ENCODE assay signal across 29 cellular contexts in the genomic region with DNA sequence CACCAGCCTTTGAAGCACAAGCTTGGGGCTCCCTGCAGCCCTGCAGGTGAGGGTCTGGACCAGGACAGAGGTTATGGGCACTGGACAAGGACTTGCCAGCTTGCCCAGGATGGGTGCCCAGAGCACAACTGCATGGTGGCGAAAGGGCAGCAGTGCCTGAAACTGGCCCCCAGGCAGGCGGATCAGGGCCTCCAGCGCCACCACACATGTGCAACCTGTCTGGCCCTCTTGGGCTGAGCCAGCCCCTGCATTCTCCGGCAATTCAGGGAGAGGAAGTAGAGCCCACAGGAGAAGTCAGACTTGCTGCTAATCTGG. TPM values are rescaled to one million over a fixed set of nuclear protein-coding genes. Genes with fewer than 3 reads are reported as not detected.
"Had no signal": no experiment of that assay in that cellular context is flagged by ENCODE, and none has a peak within 500 bp of the region (broad histone marks: within the 10 kb centered on the region; RNA-seq: fewer than 3 reads in every experiment).

No MANE protein-coding gene starts in this region.

- H3K27me3 ChIP-seq: brain microvascular endothelial cell, esophagus muscularis mucosa, testis, uterus had no signal

- H3K27ac ChIP-seq: brain microvascular endothelial cell, lower lobe of right lung, parathyroid adenoma, testis, uterus, VCaP had no signal

- ATAC-seq: activated CD4-positive, CD25-positive, alpha-beta regulatory T cell treated with anti-CD3 and anti-CD28 coated beads, Interleukin-2, amount 50 U/mL, for 24 hours; activated CD8-positive, alpha-beta memory T cell treated with anti-CD3 and anti-CD28 coated beads, Interleukin-2, amount 10 ng/mL, durations not matched to agents 7 days and 5 days; activated CD8-positive, alpha-beta T cell treated with anti-CD3 and anti-CD28 coated beads for 36 hours; left colon; mucosa of descending colon; sciatic nerve; stimulated activated naive B cell treated with anti-CD40 and anti-IgM and Interleukin-4, amounts not matched to agents 10 μg/mL and 1 μg/mL and 100 μg/mL, for 72 hours had no signal

- H3K4me1 Mint-ChIP-seq: activated CD4-positive, alpha-beta T cell treated with anti-CD3 and anti-CD28 coated beads, Interleukin-2, amount 10 ng/mL, durations not matched to agents 7 days and 5 days; activated CD8-positive, alpha-beta memory T cell treated with anti-CD3 and anti-CD28 coated beads, Interleukin-2, amount 10 ng/mL, durations not matched to agents 7 days and 5 days; central memory CD8-positive, alpha-beta T cell; stimulated activated naive B cell treated with anti-CD40 and anti-IgM and Interleukin-4, amounts not matched to agents 10 μg/mL and 1 μg/mL and 100 μg/mL, for 72 hours had no signal

- H3K27ac Mint-ChIP-seq: activated CD4-positive, alpha-beta T cell treated with anti-CD3 and anti-CD28 coated beads, Interleukin-2, amount 10 ng/mL, durations not matched to agents 7 days and 5 days; activated CD8-positive, alpha-beta memory T cell treated with anti-CD3 and anti-CD28 coated beads, Interleukin-2, amount 10 ng/mL, durations not matched to agents 7 days and 5 days; activated CD8-positive, alpha-beta T cell treated with anti-CD3 and anti-CD28 coated beads for 36 hours; nephron progenitor cell; stimulated activated naive B cell treated with anti-CD40 and anti-IgM and Interleukin-4, amounts not matched to agents 10 μg/mL and 1 μg/mL and 100 μg/mL, for 72 hours had no signal

- H3K36me3 Mint-ChIP-seq: activated CD8-positive, alpha-beta memory T cell treated with anti-CD3 and anti-CD28 coated beads, Interleukin-2, amount 10 ng/mL, durations not matched to agents 7 days and 5 days; stimulated activated naive B cell treated with anti-CD40 and anti-IgM and Interleukin-4, amounts not matched to agents 10 μg/mL and 1 μg/mL and 100 μg/mL, for 72 hours had no signal

- DNase-seq: activated CD4-positive, alpha-beta T cell treated with anti-CD3 and anti-CD28 coated beads, Interleukin-2, amount 10 ng/mL, durations not matched to agents 7 days and 5 days; activated CD8-positive, alpha-beta memory T cell treated with anti-CD3 and anti-CD28 coated beads, Interleukin-2, amount 10 ng/mL, durations not matched to agents 7 days and 5 days; activated CD8-positive, alpha-beta T cell treated with anti-CD3 and anti-CD28 coated beads for 36 hours; activated effector memory CD4-positive, alpha-beta T cell treated with anti-CD3 and anti-CD28 coated beads, Interleukin-2, amount 50 U/mL, for 16 hours; activated naive CD4-positive, alpha-beta T cell treated with anti-CD3 and anti-CD28 coated beads, Interleukin-2, amount 50 U/mL, for 16 hours; activated T-cell treated with anti-CD3 and anti-CD28 coated beads for 4 hours; brain microvascular endothelial cell; islet precursor cell; left colon; mesendoderm; mucosa of descending colon; nephron progenitor cell; nucleus accumbens; stimulated activated CD4-positive, alpha-beta T cell treated with anti-CD3 and anti-CD28 coated beads, Interleukin-2, amount 100 ng/mL, for 48 hours; stimulated activated CD8-positive, alpha-beta memory T cell treated with anti-CD3 and anti-CD28 coated beads, Interleukin-4, amount 100 ng/mL, for 48 hours; stimulated activated naive B cell treated with anti-CD40 and anti-IgM and Interleukin-4, amounts not matched to agents 10 μg/mL and 1 μg/mL and 100 μg/mL, for 72 hours; testis; trophoblast cell; uterus had no signal

- H3K36me3 ChIP-seq: brain microvascular endothelial cell, lower lobe of right lung, uterus had no signal

- H3K4me1 ChIP-seq: parathyroid adenoma, uterus had no signal

- H3K4me3 ChIP-seq: esophagus muscularis mucosa, lower lobe of right lung, mucosa of descending colon, testis, uterus had no signal

- H3K27me3 Mint-ChIP-seq: activated CD4-positive, alpha-beta T cell treated with anti-CD3 and anti-CD28 coated beads, Interleukin-2, amount 10 ng/mL, durations not matched to agents 7 days and 5 days; activated CD8-positive, alpha-beta memory T cell treated with anti-CD3 and anti-CD28 coated beads, Interleukin-2, amount 10 ng/mL, durations not matched to agents 7 days and 5 days had no signal

- H3K4me3 Mint-ChIP-seq: activated CD4-positive, alpha-beta T cell treated with anti-CD3 and anti-CD28 coated beads, Interleukin-2, amount 10 ng/mL, durations not matched to agents 7 days and 5 days; activated CD8-positive, alpha-beta memory T cell treated with anti-CD3 and anti-CD28 coated beads, Interleukin-2, amount 10 ng/mL, durations not matched to agents 7 days and 5 days; activated CD8-positive, alpha-beta T cell treated with anti-CD3 and anti-CD28 coated beads for 36 hours; central memory CD8-positive, alpha-beta T cell; nephron progenitor cell; stimulated activated naive B cell treated with anti-CD40 and anti-IgM and Interleukin-4, amounts not matched to agents 10 μg/mL and 1 μg/mL and 100 μg/mL, for 72 hours had no signal

- H3K9me3 ChIP-seq: esophagus muscularis mucosa, lower lobe of right lung, mucosa of descending colon, testis, uterus had no signal

- H3K9me3 Mint-ChIP-seq: activated CD4-positive, alpha-beta T cell treated with anti-CD3 and anti-CD28 coated beads, Interleukin-2, amount 10 ng/mL, durations not matched to agents 7 days and 5 days; activated CD8-positive, alpha-beta T cell treated with anti-CD3 and anti-CD28 coated beads for 36 hours; central memory CD8-positive, alpha-beta T cell; nephron progenitor cell had no signal

RNA-seq across cellular contexts. Expression of gene MB, which starts 18.8 kb away (rescaled TPM):
- total RNA-seq: activated CD8-positive, alpha-beta T cell treated with anti-CD3 and anti-CD28 coated beads for 36 hours; aorta; frontal cortex; sciatic nerve had no signal

RNA-seq across cellular contexts. Expression of gene RASD2, which starts 57.7 kb away (rescaled TPM):
- total RNA-seq: activated CD4-positive, alpha-beta T cell treated with anti-CD3 and anti-CD28 coated beads, Interleukin-2, amount 10 ng/mL, durations not matched to agents 7 days and 5 days; activated CD8-positive, alpha-beta T cell treated with anti-CD3 and anti-CD28 coated beads for 36 hours; T-helper 2 cell treated with Interferon-gamma antibody and Interleukin-4, amounts not matched to agents 100 ng/mL and 5 ng/mL, for 36 hours had no signal
